Comparison of ENCODE assay signal across 20 cellular contexts in the genomic region with DNA sequence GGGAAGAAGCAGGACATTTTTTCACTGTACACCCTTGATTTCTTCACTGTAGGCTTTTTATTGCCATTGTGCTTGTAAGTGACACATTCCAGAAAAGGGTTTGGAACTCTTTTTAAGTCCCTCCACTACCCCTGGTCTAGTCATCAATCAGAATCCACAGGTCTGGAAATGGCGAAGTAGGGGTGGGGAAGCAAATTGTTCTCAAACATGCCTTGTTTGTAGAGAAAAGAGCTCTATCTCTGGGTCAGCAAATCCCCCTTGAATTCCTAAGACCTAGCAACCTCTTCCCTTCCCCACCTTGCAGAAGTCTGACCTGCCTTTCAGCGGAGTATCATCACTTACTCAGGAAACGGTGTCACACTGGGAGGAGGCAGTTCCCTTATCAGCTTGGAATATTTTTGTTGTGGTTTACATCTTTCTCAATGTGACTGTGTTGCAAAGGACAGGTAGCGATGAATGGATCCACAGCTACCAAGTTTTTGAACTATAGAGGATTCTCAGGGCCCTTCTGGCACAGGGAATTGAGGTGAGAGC. TPM values are rescaled to one million over a fixed set of nuclear protein-coding genes. Genes with fewer than 3 reads are reported as not detected.
DNase-seq lines count a peak whose midpoint lies in the region; TF ChIP-seq lines count a peak whose summit lies in the region.
"Had no signal": no experiment of that assay in that cellular context is flagged by ENCODE, and none has a peak within 500 bp of the region (broad histone marks: within the 10 kb centered on the region; RNA-seq: fewer than 3 reads in every experiment).

No MANE protein-coding gene starts in this region.

- H3K27ac ChIP-seq in HUES6 (ENCODE audit: low read depth, low read length) (no peak overlapping the region), mammary epithelial cell (ENCODE audit: insufficient read depth, low read depth, low read length) (peak overlapping the region; percentile 84), mucosa of rectum (ENCODE audit: low read depth in 2 of 2, low read length in 2 of 2) (peak overlapping the region; percentile 49 to 79), transverse colon (peak overlapping the region; percentile 73 to 90 (median 78))
- H3K27ac ChIP-seq: parathyroid adenoma had no signal

- H4K20me1 ChIP-seq in mammary epithelial cell (ENCODE audit: insufficient read depth, low read length) = no peaks in the 10 kb centered on the region

- intact Hi-C loops in mammary epithelial cell (cut with micrococcal nuclease) = loop anchor here (1.0 kb wide), 1 partner anchor 103 kb away; no protein-coding TSS in a partner anchor
- intact Hi-C loops in transverse colon (cut with DNase I; ENCODE audit: low total_unique reads) = no loop called here

- H3K36me3 ChIP-seq in HUES6 (ENCODE audit: control insufficient read depth, insufficient read depth, low read length) = no peaks in the 10 kb centered on the region
- H3K36me3 ChIP-seq in mammary epithelial cell (ENCODE audit: insufficient read depth, low read length) = peaks cover 7% of the 10 kb centered on the region
- no peaks in the 10 kb centered on the region for H3K36me3 ChIP-seq in mucosa of rectum (ENCODE audit: control insufficient read depth in 2 of 2, insufficient read depth in 2 of 2, low read length in 2 of 2)
- no peaks in the 10 kb centered on the region for H3K36me3 ChIP-seq in transverse colon

- WGBS in mammary epithelial cell (ENCODE audit: low coverage, missing lambda C conversion rate) = 72% methylated on average over 4 of the region's 4 CpGs
- 63% methylated on average over 4 of the region's 4 CpGs; no CpG with 5 or more reads in 1 of the 2 donors for WGBS in transverse colon (ENCODE audit: low coverage in 1 of 2), 2 donors

- no peak for TF ChIP-seq EP300 in transverse colon (IDR thresholded peaks at IDR 0.05; ENCODE audit: low read depth)

- dilution Hi-C loops in mammary epithelial cell (cut with HindIII; ENCODE audit: low sequenced_read_pairs) = loop anchor here (5.0 kb wide), 2 partner anchors 33 to 88 kb away; no protein-coding TSS in a partner anchor

- H3K27me3 ChIP-seq in HUES6 (ENCODE audit: control insufficient read depth, insufficient read depth, low read length) = no peaks in the 10 kb centered on the region
- no peaks in the 10 kb centered on the region for H3K27me3 ChIP-seq in mammary epithelial cell (ENCODE audit: insufficient read depth, low read length)
- no peaks in the 10 kb centered on the region for H3K27me3 ChIP-seq in mucosa of rectum (ENCODE audit: control insufficient read depth in 2 of 2, insufficient read depth in 2 of 2, low read length in 2 of 2)
- no peaks in the 10 kb centered on the region for H3K27me3 ChIP-seq in transverse colon

- H3K4me2 ChIP-seq in mammary epithelial cell (ENCODE audit: insufficient read depth, low read depth, low read length) = peak overlapping the region; percentile 96

- H3K9ac ChIP-seq in HUES6 (ENCODE audit: low read length) = no peak overlapping the region
- H3K9ac ChIP-seq in mammary epithelial cell (ENCODE audit: insufficient read depth, low read length) = peak overlapping the region; percentile 54
- peak overlapping the region in 1 of 2 donors; percentile 74 for H3K9ac ChIP-seq in mucosa of rectum (ENCODE audit: low read depth in 1 of 2, low read length in 2 of 2)
- H3K9ac ChIP-seq: parathyroid adenoma had no signal

- TF ChIP-seq CTCF in mammary epithelial cell (conservative IDR thresholded peaks at IDR 0.05 in 1 of 2, IDR thresholded peaks at IDR 0.05 in 1 of 2; ENCODE audit: extremely low read depth in 1 of 2, insufficient read depth in 1 of 2, low read depth in 1 of 2, low read length in 2 of 2) (no peak), transverse colon (IDR thresholded peaks at IDR 0.05) (no peak), GM10248 (IDR thresholded peaks at IDR 0.05; ENCODE audit: control extremely low read depth, extremely low read depth, low read depth, missing control alignments) (no peak)

- no peak overlapping the region for H2AFZ ChIP-seq in mammary epithelial cell (ENCODE audit: low read depth, low read length)
- H2AFZ ChIP-seq: parathyroid adenoma had no signal

- no TSS peak for BruUV-seq in mammary epithelial cell (replicated peaks; lab: Mats Ljungman, UMichigan)

- CTCF ChIA-PET in mammary epithelial cell (lab: Charles Lee; ENCODE audit: low non-redundant PET) (no interaction called here), GM10248 (lab: Yijun Ruan, JAX) (interaction anchor here (1.4 kb wide), 1 partner anchor 10 kb away, joined by 3 read pairs; no protein-coding TSS in a partner anchor)

- no peak for DNase-seq in mammary epithelial cell
- DNase-seq in transverse colon = no peak
- DNase-seq in activated gamma-delta T cell treated with Interleukin-2 at 50 U/mL for 16 hours = no peak
- DNase-seq in GM10248 (ENCODE audit: extremely low spot score) = no peak
- no peak for DNase-seq in stimulated activated CD4-positive, alpha-beta T cell treated with anti-CD3 and anti-CD28 coated beads, Interleukin-1b, Interleukin-23, amount 100 ng/mL, for 48 hours
- DNase-seq: activated CD4-positive, alpha-beta T cell treated with anti-CD3 and anti-CD28 coated beads, Interleukin-2, amount 10 ng/mL, durations not matched to agents 7 days and 5 days; activated naive CD8-positive, alpha-beta T cell treated with anti-CD3 and anti-CD28 coated beads, Interleukin-2, amount 50 U/mL, for 24 hours; AML-193; foreskin fibroblast; HFFc6; MM.1S; naive thymus-derived CD4-positive, alpha-beta T cell; NCI-H2171 treated with DMSO at 0.1 percent for 48 hours; Right ventricle myocardium superior; stimulated activated CD4-positive, alpha-beta T cell treated with anti-CD3 and anti-CD28 coated beads, Interleukin-4, amount 100 ng/mL, for 24 hours; SW 1271 had no signal

- H3K4me1 ChIP-seq in HUES6 (ENCODE audit: control insufficient read depth, insufficient read depth, low read length) (peaks cover 47% of the 10 kb centered on the region), mammary epithelial cell (ENCODE audit: insufficient read depth, low read length) (peaks cover 68% of the 10 kb centered on the region), mucosa of rectum (ENCODE audit: control insufficient read depth in 2 of 2, insufficient read depth in 2 of 2, low read length in 2 of 2) (peaks cover 27 to 62% of the 10 kb centered on the region in 2 donors), transverse colon (peaks cover 0 to 59% (median 21%) of the 10 kb centered on the region in 4 donors)

- H3K79me2 ChIP-seq in mammary epithelial cell (ENCODE audit: insufficient read depth, low read length) = peaks cover 76% of the 10 kb centered on the region
- H3K79me2 ChIP-seq: parathyroid adenoma had no signal

- POLR2A ChIA-PET in GM10248 (lab: Yijun Ruan, JAX) = no interaction called here

- in situ Hi-C loops in mammary epithelial cell (cut with MboI; ENCODE audit: low sequenced_read_pairs in 2 of 2) (no loop called here), transverse colon (cut with MboI; ENCODE audit: low pct_ligation_motif_present in 1 of 4, low pct_unique_long_range_greater_than_20kb in 1 of 4, low sequenced_read_pairs in 3 of 4) (no loop called here)

- no peak for TF ChIP-seq POLR2A in transverse colon (IDR thresholded peaks at IDR 0.05)

- peak overlapping the region; percentile 50; the same call in 1 of the 2 replicates for H3K4me3 ChIP-seq in HUES6 (ENCODE audit: low read depth, low read length)
- H3K4me3 ChIP-seq in mammary epithelial cell (replicated peaks in 1 of 3; ENCODE audit: insufficient read depth in 1 of 3, low read depth in 2 of 3, low read length in 3 of 3) = peak overlapping the region; percentile 58 to 83 (median 75)
- H3K4me3 ChIP-seq in mucosa of rectum (ENCODE audit: low read length in 2 of 2) = peak overlapping the region; percentile 69 to 81
- peak overlapping the region in 2 of 4 donors; percentile 39 to 69 for H3K4me3 ChIP-seq in transverse colon

- H3K9me3 ChIP-seq in HUES6 (ENCODE audit: control insufficient read depth, insufficient read depth, low read depth, low read length) = no peaks in the 10 kb centered on the region
- H3K9me3 ChIP-seq in mammary epithelial cell (replicated peaks; ENCODE audit: insufficient read depth, low read length) = no peaks in the 10 kb centered on the region
- H3K9me3 ChIP-seq in mucosa of rectum (ENCODE audit: control insufficient read depth in 2 of 2, low read length in 2 of 2) = no peaks in the 10 kb centered on the region
- no peaks in the 10 kb centered on the region for H3K9me3 ChIP-seq in transverse colon

RNA-seq across cellular contexts. Expression of gene SH3RF2, which starts 3.2 kb away (rescaled TPM):
- 10 to 100 TPM; 57.3 to 76.1 TPM for total RNA-seq in mammary epithelial cell
- polyA plus RNA-seq in mammary epithelial cell = 27.3 TPM
- polyA minus RNA-seq in mammary epithelial cell = 44.5 TPM
- total RNA-seq in transverse colon = 100 to 1,000 TPM in 2 of 4 donors, 10 to 100 TPM in 2; 67.9 to 172 (median 96.3) TPM
- polyA plus RNA-seq: IgD-negative memory B cell; naive thymus-derived CD4-positive, alpha-beta T cell had no signal
